Comparison of ENCODE assay signal across 9 cellular contexts in genomic region chr14:75222208-75222701, GRCh38. TPM values are rescaled to one million over a fixed set of nuclear protein-coding genes. Genes with fewer than 3 reads are reported as not detected.
DNase-seq lines count a peak whose midpoint lies in the region; ATAC-seq and TF ChIP-seq lines count a peak whose summit lies in the region.
"Had no signal": no experiment of that assay in that cellular context is flagged by ENCODE, and none has a peak within 500 bp of the region (broad histone marks: within the 10 kb centered on the region; RNA-seq: fewer than 3 reads in every experiment).

No MANE protein-coding gene starts in this region.

- peaks cover 23% of the 10 kb centered on the region for H3K4me1 Mint-ChIP-seq in activated naive CD8-positive, alpha-beta T cell treated with anti-CD3 and anti-CD28 coated beads, Interleukin-2, amount 50 U/mL, for 24 hours
- H3K4me1 Mint-ChIP-seq in activated naive CD8-positive, alpha-beta T cell treated with anti-CD3 and anti-CD28 coated beads for 36 hours, result peaks cover 10% of the 10 kb centered on the region
- peaks cover 4 to 17% (median 15%) of the 10 kb centered on the region in 4 donors for H3K4me1 Mint-ChIP-seq in CD4-positive, alpha-beta memory T cell

- H3K27me3 ChIP-seq in Peyer's patch (no peaks in the 10 kb centered on the region), upper lobe of right lung (no peaks in the 10 kb centered on the region)
- no peaks in the 10 kb centered on the region for H3K27me3 ChIP-seq in CD4-positive, alpha-beta memory T cell (ENCODE audit: insufficient read depth, low read length)

- POLR2A ChIA-PET in CD4-positive, alpha-beta memory T cell (lab: Charles Lee; ENCODE audit: partially characterized antibody), result no interaction called here

- H3K9me3 ChIP-seq in Peyer's patch (no peaks in the 10 kb centered on the region), upper lobe of right lung (no peaks in the 10 kb centered on the region)
- no peaks in the 10 kb centered on the region for H3K9me3 ChIP-seq in CD4-positive, alpha-beta memory T cell (ENCODE audit: control insufficient read depth in 1 of 2, low read length in 2 of 2)
- H3K9me3 ChIP-seq: A549 had no signal

- H3K27ac ChIP-seq in Peyer's patch (no peak overlapping the region), upper lobe of right lung (no peak overlapping the region)
- no peak overlapping the region for H3K27ac ChIP-seq in CD4-positive, alpha-beta memory T cell (ENCODE audit: low read depth, low read length)

- H3K4me3 ChIP-seq in Peyer's patch (no peak overlapping the region), upper lobe of right lung (no peak overlapping the region)
- H3K4me3 ChIP-seq in CD4-positive, alpha-beta memory T cell (ENCODE audit: low read length in 2 of 2), result no peak overlapping the region
- H3K4me3 ChIP-seq: A549 had no signal

- H3K9me3 Mint-ChIP-seq in activated naive CD8-positive, alpha-beta T cell treated with anti-CD3 and anti-CD28 coated beads, Interleukin-2, amount 50 U/mL, for 24 hours, result no peaks in the 10 kb centered on the region
- no peaks in the 10 kb centered on the region for H3K9me3 Mint-ChIP-seq in activated naive CD8-positive, alpha-beta T cell treated with anti-CD3 and anti-CD28 coated beads for 36 hours
- H3K9me3 Mint-ChIP-seq in CD4-positive, alpha-beta memory T cell, result no peaks in the 10 kb centered on the region

- H3K4me1 ChIP-seq in Peyer's patch, result peaks cover 0 to 20% (median 3%) of the 10 kb centered on the region in 4 donors
- H3K4me1 ChIP-seq in upper lobe of right lung, result peaks cover 11% of the 10 kb centered on the region
- peaks cover 3% of the 10 kb centered on the region for H3K4me1 ChIP-seq in CD4-positive, alpha-beta memory T cell (ENCODE audit: insufficient read depth, low read length)
- H3K4me1 ChIP-seq: A549 had no signal

- H3K27ac Mint-ChIP-seq in activated naive CD8-positive, alpha-beta T cell treated with anti-CD3 and anti-CD28 coated beads, Interleukin-2, amount 50 U/mL, for 24 hours, result peak overlapping the region; percentile 2
- H3K27ac Mint-ChIP-seq in activated naive CD8-positive, alpha-beta T cell treated with anti-CD3 and anti-CD28 coated beads for 36 hours, result no peak overlapping the region
- H3K27ac Mint-ChIP-seq in CD4-positive, alpha-beta memory T cell, result peak overlapping the region in 1 of 7 donors; percentile 37

- no peak for ATAC-seq in activated naive CD8-positive, alpha-beta T cell treated with anti-CD3 and anti-CD28 coated beads, Interleukin-2, amount 50 U/mL, for 24 hours
- peak; percentile 93 for ATAC-seq in upper lobe of right lung
- no peak for ATAC-seq in HG03025 (IDR thresholded peaks at IDR 0.05; ENCODE audit: low FRiP score, unreplicated experiment)
- ATAC-seq: A549 had no signal

- H3K36me3 Mint-ChIP-seq in activated naive CD8-positive, alpha-beta T cell treated with anti-CD3 and anti-CD28 coated beads, Interleukin-2, amount 50 U/mL, for 24 hours (ENCODE audit: low read depth), result no peaks in the 10 kb centered on the region
- no peaks in the 10 kb centered on the region for H3K36me3 Mint-ChIP-seq in activated naive CD8-positive, alpha-beta T cell treated with anti-CD3 and anti-CD28 coated beads for 36 hours
- no peaks in the 10 kb centered on the region for H3K36me3 Mint-ChIP-seq in CD4-positive, alpha-beta memory T cell

- DNase-seq in activated naive CD8-positive, alpha-beta T cell treated with anti-CD3 and anti-CD28 coated beads, Interleukin-2, amount 50 U/mL, for 24 hours, result no peak
- DNase-seq in activated naive CD8-positive, alpha-beta T cell treated with anti-CD3 and anti-CD28 coated beads for 36 hours, result no peak
- peak in 2 of 3 donors; percentile 48 to 67 for DNase-seq in Peyer's patch
- DNase-seq in glomerular endothelial cell (ENCODE audit: extremely low read depth, low read depth, low spot score), result peak; percentile 71
- DNase-seq in upper lobe of right lung, result peak; percentile 78
- no peak for DNase-seq in COLO668 (lab: John Stamatoyannopoulos, UW; ENCODE audit: unreplicated experiment)
- no peak for DNase-seq in CD4-positive, alpha-beta memory T cell

- peaks cover 2% of the 10 kb centered on the region for H3K27me3 Mint-ChIP-seq in activated naive CD8-positive, alpha-beta T cell treated with anti-CD3 and anti-CD28 coated beads, Interleukin-2, amount 50 U/mL, for 24 hours
- no peaks in the 10 kb centered on the region for H3K27me3 Mint-ChIP-seq in activated naive CD8-positive, alpha-beta T cell treated with anti-CD3 and anti-CD28 coated beads for 36 hours
- peaks cover 0 to 4% of the 10 kb centered on the region in 2 donors for H3K27me3 Mint-ChIP-seq in CD4-positive, alpha-beta memory T cell

- intact Hi-C loops in upper lobe of right lung (cut with DNase I), result no loop called here
- intact Hi-C loops in CD4-positive, alpha-beta memory T cell (cut with micrococcal nuclease), result no loop called here

- TF ChIP-seq POLR2A in Peyer's patch (IDR thresholded peaks at IDR 0.05), result no peak

- CTCF ChIA-PET in CD4-positive, alpha-beta memory T cell (lab: Charles Lee; ENCODE audit: partially characterized antibody), result interaction anchor here (0.6 kb wide), 1 partner anchor 1469 kb away, joined by 3 read pairs; no protein-coding TSS in a partner anchor

- H3K4me3 Mint-ChIP-seq in activated naive CD8-positive, alpha-beta T cell treated with anti-CD3 and anti-CD28 coated beads, Interleukin-2, amount 50 U/mL, for 24 hours, result no peak overlapping the region
- no peak overlapping the region for H3K4me3 Mint-ChIP-seq in activated naive CD8-positive, alpha-beta T cell treated with anti-CD3 and anti-CD28 coated beads for 36 hours
- H3K4me3 Mint-ChIP-seq in CD4-positive, alpha-beta memory T cell, result no peak overlapping the region

- TF ChIP-seq CTCF in Peyer's patch (IDR thresholded peaks at IDR 0.05) (no peak), upper lobe of right lung (IDR thresholded peaks at IDR 0.05) (no peak)

- H3K36me3 ChIP-seq in Peyer's patch (no peaks in the 10 kb centered on the region), upper lobe of right lung (no peaks in the 10 kb centered on the region)
- no peaks in the 10 kb centered on the region for H3K36me3 ChIP-seq in CD4-positive, alpha-beta memory T cell (ENCODE audit: insufficient read depth, low read length)

RNA-seq across cellular contexts. Expression of gene TMED10, which starts 45.8 kb away (rescaled TPM):
- total RNA-seq in activated naive CD8-positive, alpha-beta T cell treated with anti-CD3 and anti-CD28 coated beads for 36 hours, result 100 to 1,000 TPM; 160 to 169 TPM
- total RNA-seq in Peyer's patch (100 to 1,000 TPM in 2 of 4 donors, 10 to 100 TPM in 2; 58.6 to 181 (median 115) TPM), glomerular endothelial cell (244 and 280 TPM in 2 replicates), upper lobe of right lung (303 TPM)
- 100 to 1,000 TPM; 202 to 217 TPM for total RNA-seq in CD4-positive, alpha-beta memory T cell
- 100 to 1,000 TPM; 338 to 425 TPM for polyA plus RNA-seq in CD4-positive, alpha-beta memory T cell

RNA-seq across cellular contexts. Expression of gene FOS, which starts 56.4 kb away (rescaled TPM):
- total RNA-seq in activated naive CD8-positive, alpha-beta T cell treated with anti-CD3 and anti-CD28 coated beads for 36 hours, result 10 to 100 TPM; 19.5 to 20.0 TPM
- 1,000 to 10,000 TPM in 1 of 4 donors, 100 to 1,000 TPM in 3; 267 to 2,466 (median 503) TPM for total RNA-seq in Peyer's patch
- total RNA-seq in glomerular endothelial cell, result 5.9 and 79.9 TPM in 2 replicates
- total RNA-seq in upper lobe of right lung, result 204 TPM
- total RNA-seq in CD4-positive, alpha-beta memory T cell, result 1 to 10 TPM; 4.1 to 4.3 TPM
- polyA plus RNA-seq in CD4-positive, alpha-beta memory T cell, result 100 to 1,000 TPM; 162 to 519 TPM

Comparison
In these comparisons a context has a peak if more than half of its experiments do, and no peak if none do; other contexts are left out.
1. DNase-seq: peak in Peyer's patch (2 of 3), glomerular endothelial cell (single experiment) and upper lobe of right lung (single experiment); none in activated naive CD8-positive, alpha-beta T cell treated with anti-CD3 and anti-CD28 coated beads, Interleukin-2, amount 50 U/mL, for 24 hours (single experiment), activated naive CD8-positive, alpha-beta T cell treated with anti-CD3 and anti-CD28 coated beads for 36 hours (single experiment), COLO668 (single experiment) and CD4-positive, alpha-beta memory T cell (0 of 5).